9 cellular contexts compared by ENCODE assay signal in genomic region chr14:28767851-28768548, GRCh38. TPM values are rescaled to one million over a fixed set of nuclear protein-coding genes. Genes with fewer than 3 reads are reported as not detected.
A peak's percentile ranks its signal among the peaks of the same experiment; 100 is the strongest.
DNase-seq lines count a peak whose midpoint lies in the region; ATAC-seq and TF ChIP-seq lines count a peak whose summit lies in the region.
"Had no signal": no experiment of that assay in that cellular context is flagged by ENCODE, and none has a peak within 500 bp of the region (broad histone marks: within the 10 kb centered on the region; RNA-seq: fewer than 3 reads in every experiment).

No MANE protein-coding gene starts in this region.

- H3K4me3 ChIP-seq in HUES48 (ENCODE audit: low read depth, low read length) (peak overlapping the region; percentile 48), mesendoderm (ENCODE audit: low read length) (no peak overlapping the region)

- no peak for TF ChIP-seq CTCF in brain (conservative IDR thresholded peaks at IDR 0.05)

- no peaks in the 10 kb centered on the region for H3K79me1 ChIP-seq in mesendoderm (ENCODE audit: low read length)

- H3K23ac ChIP-seq in mesendoderm (ENCODE audit: low read length) = no peak overlapping the region

- no peaks in the 10 kb centered on the region for H3K9me3 ChIP-seq in HUES48 (ENCODE audit: control insufficient read depth, insufficient read depth, low read length)

- H3K27ac ChIP-seq in HUES48 (ENCODE audit: low read depth, low read length) = no peak overlapping the region
- H3K27ac ChIP-seq in mesendoderm (ENCODE audit: low read depth, low read length) = no peak overlapping the region
- H3K27ac ChIP-seq: parathyroid adenoma had no signal

- H2BK15ac ChIP-seq in mesendoderm (replicated peaks; ENCODE audit: low read depth) = no peak overlapping the region

- H3K9me3 Mint-ChIP-seq in brain = peaks cover 3 to 36% (median 12%) of the 10 kb centered on the region in 5 experiments

- H3K4me1 Mint-ChIP-seq in brain = peaks cover 10% of the 10 kb centered on the region

- H3K9ac ChIP-seq in HUES48 (ENCODE audit: low read depth, low read length) (no peak overlapping the region), mesendoderm (ENCODE audit: low read length) (peak overlapping the region; percentile 46)
- H3K9ac ChIP-seq: parathyroid adenoma had no signal

- H2BK120ac ChIP-seq in mesendoderm (ENCODE audit: low read depth, low read length) = no peak overlapping the region

- H4K5ac ChIP-seq in mesendoderm (ENCODE audit: low read length) = no peak overlapping the region

- peaks cover 94% of the 10 kb centered on the region for H3K27me3 ChIP-seq in HUES48 (ENCODE audit: control insufficient read depth, insufficient read depth, low read length)
- H3K27me3 ChIP-seq in mesendoderm (ENCODE audit: insufficient read depth, low read length, poor library complexity) = peaks cover 26% of the 10 kb centered on the region

- peak overlapping the region; percentile 66 for H3K56ac ChIP-seq in mesendoderm (ENCODE audit: low read length)

- peak; percentile 61 for DNase-seq in DMS153 (lab: John Stamatoyannopoulos, UW)
- DNase-seq in mesendoderm = peak; percentile 92
- DNase-seq in NCI-H2171 treated with DMSO at 0.1 percent for 48 hours (lab: John Stamatoyannopoulos, UW) = no peak
- DNase-seq in Kasumi-1 (lab: John Stamatoyannopoulos, UW) = no peak

- no peak overlapping the region for H2AK5ac ChIP-seq in mesendoderm (ENCODE audit: low read length)

- ATAC-seq in HG03521 (IDR thresholded peaks at IDR 0.05; ENCODE audit: unreplicated experiment) (no peak), HG02870 (IDR thresholded peaks at IDR 0.05; ENCODE audit: unreplicated experiment) (no peak)

- H3K36me3 Mint-ChIP-seq in brain = peaks cover 42% of the 10 kb centered on the region

- peak overlapping the region in 4 of 5 experiments; percentile 89 to 100 (median 98) for H3K27ac Mint-ChIP-seq in brain

- peaks cover 14% of the 10 kb centered on the region; the same call in 1 of the 2 replicates for H3K4me1 ChIP-seq in HUES48 (ENCODE audit: control insufficient read depth, insufficient read depth, low read length)
- H3K4me1 ChIP-seq in mesendoderm (ENCODE audit: control insufficient read depth, low read depth, low read length) = no peaks in the 10 kb centered on the region
- H3K4me1 ChIP-seq: parathyroid adenoma had no signal

- H3K4me2 ChIP-seq in mesendoderm (ENCODE audit: low read length) = peak overlapping the region; percentile 70

- H3K4ac ChIP-seq in mesendoderm (ENCODE audit: low read depth, low read length) = no peak overlapping the region

- no peaks in the 10 kb centered on the region for H3K79me2 ChIP-seq in mesendoderm (ENCODE audit: control insufficient read depth, insufficient read depth, low read length)
- H3K79me2 ChIP-seq: parathyroid adenoma had no signal

- H2BK5ac ChIP-seq in mesendoderm (ENCODE audit: low read length) = no peak overlapping the region

- WGBS in mesendoderm (ENCODE audit: extremely low coverage, insufficient coverage, low lambda C conversion rate) = no CpG with 5 or more reads among the region's 65 CpGs

- no peak overlapping the region for H3K18ac ChIP-seq in mesendoderm (ENCODE audit: low read length)

- no peak overlapping the region for H4K8ac ChIP-seq in mesendoderm (ENCODE audit: low read depth, low read length)

- peak overlapping the region; percentile 61 to 98 (median 92) for H3K4me3 Mint-ChIP-seq in brain

- H3K27me3 Mint-ChIP-seq in brain = peaks cover 76% of the 10 kb centered on the region

- H3K36me3 ChIP-seq in HUES48 (ENCODE audit: control insufficient read depth, insufficient read depth, low read length) (no peaks in the 10 kb centered on the region), mesendoderm (ENCODE audit: control insufficient read depth, insufficient read depth, low read length) (no peaks in the 10 kb centered on the region)

RNA-seq across cellular contexts. Expression of gene FOXG1, which starts 1.4 kb away (rescaled TPM):
- polyA plus RNA-seq in brain (ENCODE audit: insufficient read depth, low read depth, low replicate concordance) = 28.3 TPM
- 0.10 TPM for polyA plus RNA-seq in mesendoderm (2013, experiment 1 of 2)
- 0.10 TPM for polyA plus RNA-seq in mesendoderm (2013, experiment 2 of 2)

Comparison
In these comparisons a context has a peak if more than half of its experiments do, and no peak if none do; other contexts are left out.
1. DNase-seq: peak in DMS153 (single experiment) and mesendoderm (single experiment); none in NCI-H2171 treated with DMSO at 0.1 percent for 48 hours (single experiment) and Kasumi-1 (0 of 2).